Comparison of ENCODE assay signal across 19 cellular contexts in the genomic region with DNA sequence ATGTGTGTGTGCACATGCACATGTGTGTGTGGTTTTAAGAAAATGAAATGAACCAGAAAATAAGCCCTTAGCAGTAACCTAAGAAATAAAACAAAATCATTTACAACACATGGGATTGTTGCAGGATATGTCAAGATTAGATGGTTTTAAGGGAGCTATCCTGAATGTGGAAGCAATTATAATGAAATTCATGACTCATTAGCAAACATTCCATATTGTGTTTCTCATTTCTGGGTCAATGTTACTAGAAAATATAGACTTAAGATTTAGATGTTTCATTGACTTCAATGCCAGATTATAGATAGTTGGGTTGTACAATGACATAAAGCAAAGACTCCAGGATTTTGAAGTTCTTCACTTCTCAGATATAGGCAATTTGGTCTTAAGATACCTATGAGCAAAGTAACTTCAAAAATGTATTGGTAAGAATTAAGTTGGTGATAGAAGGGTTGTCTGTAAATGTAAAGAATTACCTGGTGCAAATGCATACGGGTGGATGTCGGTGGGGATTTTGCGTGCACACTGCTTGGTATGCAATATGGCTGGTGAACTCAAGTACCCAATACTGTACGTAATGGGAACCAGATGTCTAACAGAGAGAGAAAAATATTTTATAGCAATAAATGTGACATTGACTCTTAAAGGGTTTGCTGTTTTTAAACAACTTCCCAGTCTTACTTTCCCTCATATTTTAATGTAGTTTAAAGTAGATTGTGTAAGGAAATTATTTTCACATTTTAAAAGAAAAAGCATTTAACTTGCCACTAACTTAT. TPM values are rescaled to one million over a fixed set of nuclear protein-coding genes. Genes with fewer than 3 reads are reported as not detected.
DNase-seq lines count a peak whose midpoint lies in the region; ATAC-seq and TF ChIP-seq lines count a peak whose summit lies in the region.
"Had no signal": no experiment of that assay in that cellular context is flagged by ENCODE, and none has a peak within 500 bp of the region (broad histone marks: within the 10 kb centered on the region; RNA-seq: fewer than 3 reads in every experiment).

No MANE protein-coding gene starts in this region.

- peak; percentile 84 for DNase-seq in ELR (ENCODE audit: low read depth)
- DNase-seq in RWPE2 (ENCODE audit: low spot score): no peak
- DNase-seq in epithelial cell of esophagus (ENCODE audit: low read depth): peak; percentile 52
- DNase-seq in osteoblast (ENCODE audit: insufficient read length, low spot score, missing footprints): no peak
- DNase-seq in OCI-M1 (lab: John Stamatoyannopoulos, UW): no peak
- DNase-seq in activated T-cell treated with anti-CD3 and anti-CD28 coated beads, Interleukin-2, amount 50 U/mL, for 1 hour: no peak
- DNase-seq: activated CD4-positive, CD25-positive, alpha-beta regulatory T cell; activated effector memory CD4-positive, alpha-beta T cell treated with Interleukin-2 at 50 U/mL for 16 hours; body of pancreas; MG63; NCI-H2081 treated with DMSO at 0.1 percent for 48 hours; retina; stimulated activated CD4-positive, alpha-beta T cell treated with anti-CD3 and anti-CD28 coated beads, Interleukin-2, amount 100 ng/mL, for 24 hours had no signal

- H3K4me1 ChIP-seq in RWPE2 (ENCODE audit: insufficient read depth, poor library complexity, severe bottlenecking): peaks cover 40% of the 10 kb centered on the region
- H3K4me1 ChIP-seq in osteoblast (ENCODE audit: insufficient read depth, low read length): peaks cover 47% of the 10 kb centered on the region
- H3K4me1 ChIP-seq: body of pancreas, suprapubic skin had no signal

- H3K4me2 ChIP-seq in osteoblast (ENCODE audit: insufficient read depth, low read length): peak overlapping the region; percentile 21

- no peaks in the 10 kb centered on the region for H3K9me3 ChIP-seq in RWPE2 (ENCODE audit: severe bottlenecking)
- no peaks in the 10 kb centered on the region for H3K9me3 ChIP-seq in osteoblast (ENCODE audit: low read depth, low read length)
- H3K9me3 ChIP-seq: body of pancreas, MG63, suprapubic skin had no signal

- H3K4me3 ChIP-seq in RWPE2 (ENCODE audit: severe bottlenecking) (no peak overlapping the region), epithelial cell of esophagus (ENCODE audit: low read length) (no peak overlapping the region), osteoblast (ENCODE audit: insufficient read depth, low read length) (no peak overlapping the region)
- H3K4me3 ChIP-seq: body of pancreas, MG63, suprapubic skin had no signal

- no peaks in the 10 kb centered on the region for H4K20me1 ChIP-seq in osteoblast (ENCODE audit: insufficient read depth, low read length)

- H3K36me3 ChIP-seq in RWPE2 (ENCODE audit: low read depth) (no peaks in the 10 kb centered on the region), osteoblast (ENCODE audit: insufficient read depth, low read length) (no peaks in the 10 kb centered on the region)
- H3K36me3 ChIP-seq: MG63, suprapubic skin had no signal

- H3K27ac ChIP-seq in RWPE2 (ENCODE audit: poor library complexity, severe bottlenecking): peak overlapping the region; percentile 97
- H3K27ac ChIP-seq in osteoblast (ENCODE audit: low read depth, low read length): peak overlapping the region; percentile 63
- H3K27ac ChIP-seq: body of pancreas, C4-2B, suprapubic skin had no signal

- H2AFZ ChIP-seq in osteoblast (ENCODE audit: low read length): no peak overlapping the region

- TF ChIP-seq CTCF in RWPE2 (IDR thresholded peaks at IDR 0.05; ENCODE audit: poor library complexity, severe bottlenecking) (no peak), epithelial cell of esophagus (IDR thresholded peaks at IDR 0.05; ENCODE audit: insufficient read depth, low read depth, low read length, missing control alignments) (no peak), osteoblast (IDR thresholded peaks at IDR 0.05; ENCODE audit: extremely low read depth, low read depth, low read length) (no peak)

- H3K27me3 ChIP-seq in RWPE2 (ENCODE audit: insufficient read depth, poor library complexity, severe bottlenecking): no peaks in the 10 kb centered on the region
- no peaks in the 10 kb centered on the region for H3K27me3 ChIP-seq in osteoblast (ENCODE audit: insufficient read depth, low read length)
- H3K27me3 ChIP-seq: body of pancreas, MG63, suprapubic skin had no signal

- H3K79me2 ChIP-seq in osteoblast (ENCODE audit: insufficient read depth, low read length): no peaks in the 10 kb centered on the region

- ATAC-seq in RWPE2 (ENCODE audit: low read depth) (peak; percentile 43), HG03135 (IDR thresholded peaks at IDR 0.05; ENCODE audit: unreplicated experiment) (no peak), GM21390 (IDR thresholded peaks at IDR 0.05; ENCODE audit: unreplicated experiment) (no peak)
- ATAC-seq: body of pancreas, Panc1 had no signal

RNA-seq across cellular contexts. Expression of a gene that starts 53.9 kb away (rescaled TPM):
- total RNA-seq in osteoblast: 13.0 and 14.5 TPM in 2 replicates
- total RNA-seq: H1 had no signal

Comparison
In these comparisons a context has a peak if more than half of its experiments do, and no peak if none do; other contexts are left out.
1. DNase-seq: peak in ELR (single experiment) and epithelial cell of esophagus (single experiment); none in RWPE2 (single experiment), osteoblast (single experiment), OCI-M1 (single experiment) and activated T-cell treated with anti-CD3 and anti-CD28 coated beads, Interleukin-2, amount 50 U/mL, for 1 hour (single experiment).